16 cellular contexts compared by ENCODE assay signal in the genomic region with DNA sequence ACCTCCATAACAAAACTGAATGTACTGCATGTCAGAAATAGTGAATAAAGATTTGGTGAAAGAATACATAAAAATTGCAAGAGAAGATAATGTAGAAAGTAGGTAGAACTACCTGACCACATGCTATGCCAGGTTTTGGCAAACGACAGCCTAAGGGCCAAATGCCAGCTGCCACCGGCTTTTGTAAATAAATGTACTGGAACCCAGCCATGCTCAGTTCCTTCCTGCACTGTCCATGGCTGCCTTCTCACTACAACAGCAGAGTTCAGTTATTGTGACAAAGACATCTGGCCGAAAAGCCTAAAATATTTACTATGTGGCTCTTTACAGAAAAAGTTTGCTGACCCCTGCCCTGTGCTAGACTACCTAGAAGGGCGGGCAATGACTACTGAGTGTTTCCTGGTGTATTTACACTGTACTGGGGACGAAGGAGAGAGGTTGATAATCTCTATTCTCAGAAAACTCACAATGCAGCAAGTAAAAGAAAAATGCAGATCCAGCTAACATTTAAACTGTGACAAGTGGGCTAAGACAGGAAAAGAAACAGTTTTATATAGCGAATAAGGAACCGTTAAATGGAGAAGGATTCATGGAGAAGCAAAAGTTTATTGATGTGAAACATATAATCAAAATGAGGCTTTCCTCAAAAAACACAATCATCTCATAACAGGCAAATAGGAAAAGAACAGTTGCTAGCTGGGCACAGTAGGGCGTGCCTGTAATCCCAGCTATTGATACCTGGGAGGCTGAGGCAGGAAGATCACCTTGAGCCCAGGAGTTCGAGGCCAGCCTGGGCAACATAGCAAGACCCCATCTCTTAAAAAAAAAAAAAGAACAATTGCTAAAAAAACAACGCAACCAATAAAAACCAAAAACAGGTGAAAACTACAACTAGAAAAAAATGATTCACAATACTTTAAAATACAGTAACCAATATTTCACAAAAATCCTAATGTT. TPM values are rescaled to one million over a fixed set of nuclear protein-coding genes. Genes with fewer than 3 reads are reported as not detected.
DNase-seq lines count a peak whose midpoint lies in the region; ATAC-seq, FAIRE-seq and TF ChIP-seq lines count a peak whose summit lies in the region.
"Had no signal": no experiment of that assay in that cellular context is flagged by ENCODE, and none has a peak within 500 bp of the region (broad histone marks: within the 10 kb centered on the region; RNA-seq: fewer than 3 reads in every experiment).

No MANE protein-coding gene starts in this region.

- no peaks in the 10 kb centered on the region for H3K27me3 ChIP-seq in colonic mucosa
- no peaks in the 10 kb centered on the region for H3K27me3 ChIP-seq in pancreas
- H3K27me3 ChIP-seq: adrenal gland, SJSA1 had no signal

- in situ Hi-C loops in G401 (cut with HindIII; ENCODE audit: low sequenced_read_pairs), result no loop called here

- intact Hi-C loops in colonic mucosa (cut with DNase I), result no loop called here
- intact Hi-C loops in pancreas (cut with DNase I), result no loop called here

- H3K36me3 ChIP-seq in colonic mucosa, result peaks cover 11% of the 10 kb centered on the region
- H3K36me3 ChIP-seq in pancreas, result peaks cover 0 to 16% (median 4%) of the 10 kb centered on the region in 3 donors

- ATAC-seq in pancreas, result peak; percentile 93 to 99 (median 98)
- ATAC-seq in GM21526 (IDR thresholded peaks at IDR 0.05; ENCODE audit: low FRiP score, unreplicated experiment), result no peak
- ATAC-seq: GM12878; stimulated activated naive CD8-positive, alpha-beta T cell treated with anti-CD3 and anti-CD28 coated beads, Interleukin-15, Interleukin-2, amounts not matched to agents 100 U/mL and 50 U/mL, for 24 hours had no signal

- H3K4me3 ChIP-seq in colonic mucosa (no peak overlapping the region), pancreas (peak overlapping the region in 1 of 4 donors; percentile 17)
- H3K4me3 ChIP-seq: adrenal gland, GM12878, SJSA1 had no signal

- no peaks in the 10 kb centered on the region for H3K4me1 ChIP-seq in colonic mucosa
- peaks cover 7 to 15% (median 12%) of the 10 kb centered on the region in 3 donors for H3K4me1 ChIP-seq in pancreas
- H3K4me1 ChIP-seq: SJSA1 had no signal

- no peak for TF ChIP-seq CTCF in colonic mucosa (IDR thresholded peaks at IDR 0.05)
- no peak for TF ChIP-seq CTCF in pancreas (IDR thresholded peaks at IDR 0.05)

- WGBS in pancreas, 2 donors, result 31 to 36% methylated on average over 10 of the region's 10 CpGs

- H3K27ac ChIP-seq in colonic mucosa, result no peak overlapping the region
- peak overlapping the region in 2 of 4 donors; percentile 63 to 72 for H3K27ac ChIP-seq in pancreas
- H3K27ac ChIP-seq: adrenal gland, epithelial cell of prostate, HL-60, KMS-11, SJSA1 had no signal

- DNase-seq in G401 (ENCODE audit: low spot score), result peak; percentile 93
- DNase-seq in NCI-H2196 (lab: John Stamatoyannopoulos, UW; ENCODE audit: unreplicated experiment), result peak; percentile 54
- peak; percentile 64 for DNase-seq in colonic mucosa
- DNase-seq in pancreas, result peak; percentile 82 to 91 (median 87)
- no peak for DNase-seq in activated effector memory CD4-positive, alpha-beta T cell treated with anti-CD3 and anti-CD28 coated beads, Interleukin-2, amount 50 U/mL, for 16 hours
- DNase-seq in NCI-H226, result no peak
- DNase-seq: activated CD4-positive, alpha-beta T cell treated with anti-CD3 and anti-CD28 coated beads, Interleukin-2, amount 50 U/mL, for 48 hours; NCI-H1694; stimulated activated naive CD8-positive, alpha-beta T cell treated with anti-CD3 and anti-CD28 coated beads, Interleukin-15, Interleukin-2, amounts not matched to agents 100 U/mL and 50 U/mL, for 24 hours had no signal

- H3K9me3 ChIP-seq in colonic mucosa (no peaks in the 10 kb centered on the region), pancreas (no peaks in the 10 kb centered on the region)
- H3K9me3 ChIP-seq: adrenal gland, SJSA1 had no signal

- no peak overlapping the region for H3K9ac ChIP-seq in colonic mucosa (ENCODE audit: low read depth in 2 of 2, low read length in 2 of 2)
- H3K9ac ChIP-seq: KMS-11 had no signal

- FAIRE-seq in pancreas (lab: Jason Lieb, UNC), result no peak
- FAIRE-seq: GM12878 had no signal

RNA-seq across cellular contexts. Expression of gene KIN, which starts 13.7 kb away (rescaled TPM):
- 12.4 and 15.4 TPM in 2 replicates for total RNA-seq in G401 (2014; rRNA removed; shearing (Covaris generic))
- 10 to 100 TPM; 10.9 to 11.6 TPM for total RNA-seq in colonic mucosa
- total RNA-seq in pancreas, result 1 to 10 TPM; 2.7 to 6.1 (median 4.4) TPM
- polyA plus RNA-seq in pancreas, result 1 to 10 TPM; 6.5 to 8.8 TPM

RNA-seq across cellular contexts. Expression of gene ATP5F1C, which starts 13.9 kb away (rescaled TPM):
- total RNA-seq in G401 (2014; rRNA removed; shearing (Covaris generic)), result 463 and 467 TPM in 2 replicates
- 100 to 1,000 TPM; 444 to 610 TPM for total RNA-seq in colonic mucosa
- 100 to 1,000 TPM; 138 to 195 (median 150) TPM for total RNA-seq in pancreas
- 100 to 1,000 TPM; 201 to 273 TPM for polyA plus RNA-seq in pancreas

RNA-seq across cellular contexts. Expression of gene TAF3, which starts 44.2 kb away (rescaled TPM):
- 1.3 and 1.8 TPM in 2 replicates for total RNA-seq in G401 (2014; rRNA removed; shearing (Covaris generic))
- total RNA-seq in colonic mucosa, result 1 to 10 TPM; 4.4 to 6.3 TPM
- total RNA-seq in pancreas, result 1 to 10 TPM; 3.7 to 5.8 (median 4.2) TPM
- 1 to 10 TPM; 2.9 to 3.9 TPM for polyA plus RNA-seq in pancreas

Comparison
In these comparisons a context has a peak if more than half of its experiments do, and no peak if none do; other contexts are left out.
1. DNase-seq: peak in G401 (single experiment), NCI-H2196 (single experiment), colonic mucosa (single experiment) and pancreas (6 of 6); none in activated effector memory CD4-positive, alpha-beta T cell treated with anti-CD3 and anti-CD28 coated beads, Interleukin-2, amount 50 U/mL, for 16 hours (single experiment) and NCI-H226 (single experiment).